ENCODE assay signal across 20 cellular contexts in genomic region chr10:122299423-122300075, GRCh38. TPM values are rescaled to one million over a fixed set of nuclear protein-coding genes. Genes with fewer than 3 reads are reported as not detected.
DNase-seq lines count a peak whose midpoint lies in the region; ATAC-seq, FAIRE-seq and TF ChIP-seq lines count a peak whose summit lies in the region.
"Had no signal": no experiment of that assay in that cellular context is flagged by ENCODE, and none has a peak within 500 bp of the region (broad histone marks: within the 10 kb centered on the region; RNA-seq: fewer than 3 reads in every experiment).

No MANE protein-coding gene starts in this region.

- H3K27me3 Mint-ChIP-seq in progenitor cell of endocrine pancreas, result peaks cover 4% of the 10 kb centered on the region

- H3K36me3 ChIP-seq in HCT116 (ENCODE audit: control insufficient read depth in 1 of 2, insufficient read depth in 2 of 2, low read length in 2 of 2), result no peaks in the 10 kb centered on the region
- no peaks in the 10 kb centered on the region for H3K36me3 ChIP-seq in psoas muscle (ENCODE audit: insufficient read depth in 1 of 2, low read depth in 1 of 2)
- H3K36me3 ChIP-seq: sigmoid colon, SJSA1, upper lobe of left lung had no signal

- peak overlapping the region; percentile 3; the same call in 1 of the 2 replicates for H3K9ac ChIP-seq in HCT116 (ENCODE audit: low read length)

- FAIRE-seq in RCC 7860 (lab: Jason Lieb, UNC), result no peak

- no TSS peak for BruUV-seq in HCT116 (replicated peaks; lab: Mats Ljungman, UMichigan)

- H3K4me3 ChIP-seq in HCT116 (replicated peaks in 1 of 2; ENCODE audit: low read depth in 1 of 2, low read length in 2 of 2), result no peak overlapping the region
- H3K4me3 ChIP-seq in psoas muscle, result no peak overlapping the region
- H3K4me3 ChIP-seq: body of pancreas, SJSA1, upper lobe of left lung had no signal

- TF ChIP-seq CTCF in HCT116 (IDR thresholded peaks at IDR 0.05 in 2 of 3, conservative IDR thresholded peaks at IDR 0.05 in 1 of 3; ENCODE audit: borderline replicate concordance in 1 of 3, insufficient read depth in 1 of 3, low read depth in 2 of 3, low read length in 2 of 3) (no peak), foreskin keratinocyte (conservative IDR thresholded peaks at IDR 0.05) (no peak), progenitor cell of endocrine pancreas (IDR thresholded peaks at IDR 0.05; ENCODE audit: unreplicated experiment) (no peak), psoas muscle (IDR thresholded peaks at IDR 0.05) (no peak)

- no peaks in the 10 kb centered on the region for H3K79me2 ChIP-seq in HCT116 (ENCODE audit: insufficient read depth, low read length)

- intact Hi-C loops in HCT116 (cut with micrococcal nuclease) (loop anchor here (2.0 kb wide), 2 partner anchors 43 to 349 kb away; no protein-coding TSS in a partner anchor), psoas muscle (cut with DNase I) (loop anchor here (1.0 to 10.0 kb wide), 6 partner anchors 43 to 403 kb away; partner anchors contain the start of gene PLEKHA1 (in 1 of the 2))

- no peaks in the 10 kb centered on the region for H4K20me1 ChIP-seq in HCT116 (ENCODE audit: insufficient read depth)

- H3K4me1 ChIP-seq in HCT116 (ENCODE audit: control insufficient read depth in 1 of 2, insufficient read depth in 2 of 2, low read length in 2 of 2) (peaks cover 0 to 11% of the 10 kb centered on the region in 2 experiments; a peak in 2 of 4 replicates), foreskin keratinocyte (peaks cover 13% of the 10 kb centered on the region), psoas muscle (peaks cover 3% of the 10 kb centered on the region)
- H3K4me1 ChIP-seq: upper lobe of left lung had no signal

- no peaks in the 10 kb centered on the region for H3K36me3 Mint-ChIP-seq in progenitor cell of endocrine pancreas (ENCODE audit: insufficient read depth)
- H3K36me3 Mint-ChIP-seq: IgD-negative memory B cell, immature natural killer cell had no signal

- H3K9me3 ChIP-seq in HCT116 (ENCODE audit: control insufficient read depth in 1 of 2, insufficient read depth in 1 of 2, low read depth in 1 of 2, low read length in 2 of 2) (no peaks in the 10 kb centered on the region), psoas muscle (no peaks in the 10 kb centered on the region)
- H3K9me3 ChIP-seq: body of pancreas, Caco-2, sigmoid colon, SJSA1, upper lobe of left lung had no signal

- TF ChIP-seq POLR2A in HCT116 (IDR thresholded peaks at IDR 0.05; ENCODE audit: borderline replicate concordance, extremely low read depth, insufficient read depth, insufficient read length), result no peak

- H3K27ac ChIP-seq in HCT116 (ENCODE audit: low read depth, low read length) (no peak overlapping the region), angular gyrus (ENCODE audit: low read depth, low read length) (peak overlapping the region; percentile 83), foreskin keratinocyte (peak overlapping the region; percentile 36), psoas muscle (no peak overlapping the region)
- H3K27ac ChIP-seq: body of pancreas, sigmoid colon, SJSA1, upper lobe of left lung, VCaP had no signal

- no peaks in the 10 kb centered on the region for H3K9me3 Mint-ChIP-seq in progenitor cell of endocrine pancreas (ENCODE audit: low read depth)
- H3K9me3 Mint-ChIP-seq: immature natural killer cell had no signal

- POLR2A ChIA-PET in HCT116 (lab: Charles Lee), result interaction anchor here (1.0 to 1.6 kb wide), 4 partner anchors 8 to 266 kb away, joined by 3 to 6 read pairs (median 4); no protein-coding TSS in a partner anchor

- no peaks in the 10 kb centered on the region for H3K9me2 ChIP-seq in HCT116 (ENCODE audit: insufficient read depth)

- no peak for ATAC-seq in HCT116
- ATAC-seq in foreskin keratinocyte, result no peak
- no peak for ATAC-seq in psoas muscle

- peaks cover 1% of the 10 kb centered on the region for H3K4me1 Mint-ChIP-seq in progenitor cell of endocrine pancreas (ENCODE audit: low read depth)

- no peak for DNase-seq in HCT116 (ENCODE audit: low read depth, low spot score)
- DNase-seq in foreskin keratinocyte, result no peak
- no peak for DNase-seq in progenitor cell of endocrine pancreas (ENCODE audit: low spot score, unreplicated experiment)
- no peak for DNase-seq in psoas muscle
- DNase-seq in AML-193 (lab: John Stamatoyannopoulos, UW), result no peak
- no peak for DNase-seq in RCC 7860 (ENCODE audit: low spot score)

- H2AFZ ChIP-seq in HCT116 (ENCODE audit: low read depth, low read length, poor library complexity, severe bottlenecking), result peak overlapping the region; percentile 79

- H3K4me2 ChIP-seq in HCT116 (ENCODE audit: low read length), result peak overlapping the region; percentile 62

- TF ChIP-seq RAD21 in HCT116 (IDR thresholded peaks at IDR 0.05; ENCODE audit: low read depth), result no peak

- CTCF ChIA-PET in HCT116 (lab: Charles Lee), result interaction anchor here (0.7 to 3.2 kb wide), 41 partner anchors 9 to 427 kb away, joined by 3 to 150 read pairs (median 5); partner anchors contain the start of gene PLEKHA1

- H3K27ac Mint-ChIP-seq in progenitor cell of endocrine pancreas, result no peak overlapping the region
- H3K27ac Mint-ChIP-seq: activated CD4-positive, alpha-beta T cell treated with anti-CD3 and anti-CD28 coated beads for 36 hours had no signal

- H3K4me3 Mint-ChIP-seq in progenitor cell of endocrine pancreas (ENCODE audit: low read depth), result peak overlapping the region; percentile 12
- H3K4me3 Mint-ChIP-seq: activated CD4-positive, alpha-beta T cell treated with anti-CD3 and anti-CD28 coated beads for 36 hours had no signal

- 85 to 93% (median 86%) methylated on average over 14 of the region's 14 CpGs for WGBS in psoas muscle, 3 donors

- RAD21 ChIA-PET in HCT116 (lab: Charles Lee; ENCODE audit: low non-redundant PET in 1 of 2, low total read pairs in 2 of 2, uncharacterized antibody in 2 of 2, unreplicated experiment in 2 of 2), result interaction anchor here (0.6 to 2.2 kb wide), 17 partner anchors 8 to 266 kb away, joined by 3 to 22 read pairs (median 5); partner anchors contain the start of gene PLEKHA1 (in 1 of the 2)

- H3K27me3 ChIP-seq in HCT116 (ENCODE audit: insufficient read depth, low read length), result no peaks in the 10 kb centered on the region
- no peaks in the 10 kb centered on the region for H3K27me3 ChIP-seq in foreskin keratinocyte
- H3K27me3 ChIP-seq in psoas muscle (ENCODE audit: insufficient read depth in 3 of 3, low read length in 2 of 3), result peaks cover 0 to 1% (median 0%) of the 10 kb centered on the region in 3 donors
- H3K27me3 ChIP-seq: body of pancreas, sigmoid colon, SJSA1, upper lobe of left lung had no signal

TF ChIP-seq in HCT116, 20 proteins besides CTCF, POLR2A, EP300 and RAD21:
- TF ChIP-seq ATF3 (IDR thresholded peaks at IDR 0.05) (no peak), POLR2AphosphoS5 (IDR thresholded peaks at IDR 0.05; ENCODE audit: low read depth, low read length) (no peak), MAX (IDR thresholded peaks at IDR 0.05) (no peak), YY1 (IDR thresholded peaks at IDR 0.05; ENCODE audit: extremely low read depth, insufficient replicate concordance, low read depth, low read length) (no peak), CEBPB (IDR thresholded peaks at IDR 0.05; ENCODE audit: low read depth) (no peak), ZNF274 (IDR thresholded peaks at IDR 0.05; ENCODE audit: low read depth, low read length) (no peak), SIN3A (IDR thresholded peaks at IDR 0.05; ENCODE audit: low read depth) (no peak), ELF1 (IDR thresholded peaks at IDR 0.05; ENCODE audit: borderline replicate concordance, low read depth) (no peak), ZFX (IDR thresholded peaks at IDR 0.05) (no peak), ZBTB33 (IDR thresholded peaks at IDR 0.05; ENCODE audit: extremely low read depth, insufficient replicate concordance, low read length) (no peak), FOSL1 (IDR thresholded peaks at IDR 0.05; ENCODE audit: low read depth) (no peak), EZH2 (IDR thresholded peaks at IDR 0.05) (no peak)
TF ChIP-seq in HCT116: peak in this region for 0.

RNA-seq across cellular contexts. Expression of gene BTBD16, which starts 28.5 kb away (rescaled TPM):
- total RNA-seq in HCT116 (2021; ENCODE audit: unreplicated experiment) (0.27 TPM), foreskin keratinocyte (0.48 and 0.53 TPM in 2 replicates), progenitor cell of endocrine pancreas (not detected in 2 replicates), psoas muscle (under 1 TPM in 2 of 4 donors, not detected in 2; 0.32 to 0.58 TPM)
- 0.29 and 0.73 TPM in 2 replicates for polyA plus RNA-seq in HCT116 (2012)
- polyA plus RNA-seq in foreskin keratinocyte (0.55 and 0.68 TPM in 2 replicates), psoas muscle (under 1 TPM in 1 of 3 donors, not detected in 2; 0.14 TPM)
- total RNA-seq: activated CD4-positive, alpha-beta T cell treated with anti-CD3 and anti-CD28 coated beads for 36 hours; body of pancreas; Caco-2; endothelial cell of umbilical vein; G401; RPMI7951; SJSA1; subcutaneous adipose tissue had no signal
- polyA plus RNA-seq: IgD-negative memory B cell, immature natural killer cell had no signal

Comparison
In these comparisons a context has a peak if more than half of its experiments do, and no peak if none do; other contexts are left out.
1. H3K27ac ChIP-seq: peak in angular gyrus (single experiment) and foreskin keratinocyte (single experiment); none in HCT116 (single experiment) and psoas muscle (single experiment).